Comparison of ENCODE assay signal across 7 cellular contexts in genomic region chr11:72683782-72684200, GRCh38.
DNase-seq lines count a peak whose midpoint lies in the region; ATAC-seq and TF ChIP-seq lines count a peak whose summit lies in the region.

No MANE protein-coding gene starts in this region.

- H3K36me3 ChIP-seq in brain microvascular endothelial cell (replicated peaks) = peaks cover 1% of the 10 kb centered on the region

- peaks cover 11% of the 10 kb centered on the region for H3K27me3 ChIP-seq in brain microvascular endothelial cell (replicated peaks)

- peak; percentile 98 for TF ChIP-seq CTCF in GM12874 (IDR thresholded peaks at IDR 0.05; ENCODE audit: insufficient read depth, low read depth, low read length)
- TF ChIP-seq CTCF in LNCaP clone FGC (IDR thresholded peaks at IDR 0.05; ENCODE audit: control insufficient read depth, extremely low read depth, insufficient read depth) = peak; percentile 95
- peak; percentile 93 for TF ChIP-seq CTCF in VCaP (conservative IDR thresholded peaks at IDR 0.05)
- peak; percentile 97 for TF ChIP-seq CTCF in brain microvascular endothelial cell (IDR thresholded peaks at IDR 0.05; ENCODE audit: low read depth, low read length, missing control alignments)

- no peak for ATAC-seq in HG03025 (IDR thresholded peaks at IDR 0.05; ENCODE audit: low FRiP score, unreplicated experiment)

- in situ Hi-C loops in brain microvascular endothelial cell (cut with HindIII; ENCODE audit: low pct_ligation_motif_present, low sequenced_read_pairs) = no loop called here

- no peak overlapping the region for H3K27ac ChIP-seq in VCaP
- no peak overlapping the region for H3K27ac ChIP-seq in brain microvascular endothelial cell

- DNase-seq in LNCaP clone FGC (ENCODE audit: low read depth) (no peak), brain microvascular endothelial cell (peak; percentile 40), kidney glomerular epithelial cell (lab: John Stamatoyannopoulos, UW) (peak; percentile 20)
- peak; percentile 71 to 74 for DNase-seq in stimulated activated CD4-positive, alpha-beta T cell treated with anti-CD3 and anti-CD28 coated beads, Interleukin-2, amount 100 ng/mL, for 48 hours

- no peak overlapping the region for H3K4me3 ChIP-seq in LNCaP clone FGC (ENCODE audit: low read depth, low read length)
- H3K4me3 ChIP-seq in brain microvascular endothelial cell (ENCODE audit: low read depth, low read length) = no peak overlapping the region
